1 cellular context compared by ENCODE assay signal in genomic region chr16:66894948-66895696, GRCh38.
TF ChIP-seq lines count a peak whose summit lies in the region.

No MANE protein-coding gene starts in this region.

TF ChIP-seq in HepG2, 621 proteins besides CTCF, POLR2A, EP300 and RAD21 (continues in another document):
- peak; percentile 84; the same call in 1 of the 2 replicates for TF ChIP-seq ZBTB25 (CRISPR knock-in tag; IDR thresholded peaks at IDR 0.05)
- TF ChIP-seq TOE1 (CRISPR knock-in tag; IDR thresholded peaks at IDR 0.05), result no peak
- TF ChIP-seq MTA1 (CRISPR knock-in tag; IDR thresholded peaks at IDR 0.05; ENCODE audit: borderline replicate concordance), result no peak
- no peak for TF ChIP-seq SNRNP70 (IDR thresholded peaks at IDR 0.05; ENCODE audit: low read depth, low read length)
- peak; percentile 73; the same call in 1 of the 2 replicates for TF ChIP-seq ZNF329 (CRISPR knock-in tag; IDR thresholded peaks at IDR 0.05; ENCODE audit: low read depth)
- no peak for TF ChIP-seq MAFF (IDR thresholded peaks at IDR 0.05; ENCODE audit: low read depth, low read length)
- peak; percentile 70 for TF ChIP-seq ZNF777 (CRISPR knock-in tag; IDR thresholded peaks at IDR 0.05)
- 0 out of 2 replicates have a peak, but pooled peaks have one; percentile 12 for TF ChIP-seq SUZ12 (IDR thresholded peaks at IDR 0.05; ENCODE audit: low read depth, low read length)
- TF ChIP-seq ZBTB14 (CRISPR knock-in tag; IDR thresholded peaks at IDR 0.05), result no peak
- no peak for TF ChIP-seq SMARCE1 (IDR thresholded peaks at IDR 0.05; ENCODE audit: borderline replicate concordance)
- TF ChIP-seq, protein P1, sequence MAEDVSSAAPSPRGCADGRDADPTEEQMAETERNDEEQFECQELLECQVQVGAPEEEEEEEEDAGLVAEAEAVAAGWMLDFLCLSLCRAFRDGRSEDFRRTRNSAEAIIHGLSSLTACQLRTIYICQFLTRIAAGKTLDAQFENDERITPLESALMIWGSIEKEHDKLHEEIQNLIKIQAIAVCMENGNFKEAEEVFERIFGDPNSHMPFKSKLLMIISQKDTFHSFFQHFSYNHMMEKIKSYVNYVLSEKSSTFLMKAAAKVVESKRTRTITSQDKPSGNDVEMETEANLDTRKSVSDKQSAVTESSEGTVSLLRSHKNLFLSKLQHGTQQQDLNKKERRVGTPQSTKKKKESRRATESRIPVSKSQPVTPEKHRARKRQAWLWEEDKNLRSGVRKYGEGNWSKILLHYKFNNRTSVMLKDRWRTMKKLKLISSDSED (CRISPR knock-in tag; IDR thresholded peaks at IDR 0.05), result no peak
- TF ChIP-seq HDAC1 (CRISPR knock-in tag; IDR thresholded peaks at IDR 0.05), result 0 out of 2 replicates have a peak, but pooled peaks have one; percentile 28
- no peak for TF ChIP-seq ZFP41 (CRISPR knock-in tag; IDR thresholded peaks at IDR 0.05; ENCODE audit: borderline replicate concordance)
- TF ChIP-seq ZNF720 (CRISPR knock-in tag; IDR thresholded peaks at IDR 0.05), result no peak
- peak; percentile 64 for TF ChIP-seq KMT2B (CRISPR knock-in tag; IDR thresholded peaks at IDR 0.05)
- no peak for TF ChIP-seq ZNF296 (CRISPR knock-in tag; conservative IDR thresholded peaks at IDR 0.05)
- no peak for TF ChIP-seq ZBTB3 (CRISPR knock-in tag; IDR thresholded peaks at IDR 0.05; ENCODE audit: borderline replicate concordance, low read depth)
- no peak for TF ChIP-seq TBL1XR1 (IDR thresholded peaks at IDR 0.05; ENCODE audit: borderline replicate concordance, low read length, partially characterized antibody)
- TF ChIP-seq TRIM24 (CRISPR knock-in tag; IDR thresholded peaks at IDR 0.05), result no peak
- TF ChIP-seq ZNF615 (CRISPR knock-in tag; IDR thresholded peaks at IDR 0.05; ENCODE audit: borderline replicate concordance), result no peak
- no peak for TF ChIP-seq GABPA (IDR thresholded peaks at IDR 0.05; ENCODE audit: low read depth, low read length)
- no peak for TF ChIP-seq GABPA (CRISPR knock-in tag; IDR thresholded peaks at IDR 0.05; ENCODE audit: low read depth)
- TF ChIP-seq RBAK (CRISPR knock-in tag; IDR thresholded peaks at IDR 0.05), result no peak
- TF ChIP-seq ZNF747 (CRISPR knock-in tag; IDR thresholded peaks at IDR 0.05; ENCODE audit: borderline replicate concordance), result no peak
- no peak for TF ChIP-seq PAX8 (CRISPR knock-in tag; IDR thresholded peaks at IDR 0.05; ENCODE audit: borderline replicate concordance)
- no peak for TF ChIP-seq ZHX1 (CRISPR knock-in tag; IDR thresholded peaks at IDR 0.05; ENCODE audit: low read depth)
- no peak for TF ChIP-seq ARNTL (CRISPR knock-in tag; IDR thresholded peaks at IDR 0.05)
- TF ChIP-seq KLF12 (CRISPR knock-in tag; IDR thresholded peaks at IDR 0.05; ENCODE audit: borderline replicate concordance), result no peak
- no peak for TF ChIP-seq ZNF503 (CRISPR knock-in tag; IDR thresholded peaks at IDR 0.05)
- peak; percentile 56 for TF ChIP-seq ZNF605 (CRISPR knock-in tag; IDR thresholded peaks at IDR 0.05)
- TF ChIP-seq ZNF572 (CRISPR knock-in tag; IDR thresholded peaks at IDR 0.05), result peak; percentile 59; the same call in 1 of the 2 replicates
- no peak for TF ChIP-seq MYPOP (CRISPR knock-in tag; IDR thresholded peaks at IDR 0.05)
- TF ChIP-seq ZNF512 (CRISPR knock-in tag; IDR thresholded peaks at IDR 0.05), result no peak
- TF ChIP-seq ZNF639 (CRISPR knock-in tag; conservative IDR thresholded peaks at IDR 0.05), result peak; percentile 52; the same call in 1 of the 2 replicates
- no peak for TF ChIP-seq ZSCAN22 (CRISPR knock-in tag; IDR thresholded peaks at IDR 0.05)
- TF ChIP-seq ZNF280D (CRISPR knock-in tag; IDR thresholded peaks at IDR 0.05), result no peak
- no peak for TF ChIP-seq PBX2 (CRISPR knock-in tag; IDR thresholded peaks at IDR 0.05)
- TF ChIP-seq BORCS8-MEF2B (CRISPR knock-in tag; IDR thresholded peaks at IDR 0.05), result peak; percentile 55; the same call in 1 of the 2 replicates
- TF ChIP-seq ZNF264 (CRISPR knock-in tag; IDR thresholded peaks at IDR 0.05), result no peak
- TF ChIP-seq, protein P2, sequence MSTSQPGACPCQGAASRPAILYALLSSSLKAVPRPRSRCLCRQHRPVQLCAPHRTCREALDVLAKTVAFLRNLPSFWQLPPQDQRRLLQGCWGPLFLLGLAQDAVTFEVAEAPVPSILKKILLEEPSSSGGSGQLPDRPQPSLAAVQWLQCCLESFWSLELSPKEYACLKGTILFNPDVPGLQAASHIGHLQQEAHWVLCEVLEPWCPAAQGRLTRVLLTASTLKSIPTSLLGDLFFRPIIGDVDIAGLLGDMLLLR (CRISPR knock-in tag; IDR thresholded peaks at IDR 0.05), result no peak
- TF ChIP-seq, protein P3, sequence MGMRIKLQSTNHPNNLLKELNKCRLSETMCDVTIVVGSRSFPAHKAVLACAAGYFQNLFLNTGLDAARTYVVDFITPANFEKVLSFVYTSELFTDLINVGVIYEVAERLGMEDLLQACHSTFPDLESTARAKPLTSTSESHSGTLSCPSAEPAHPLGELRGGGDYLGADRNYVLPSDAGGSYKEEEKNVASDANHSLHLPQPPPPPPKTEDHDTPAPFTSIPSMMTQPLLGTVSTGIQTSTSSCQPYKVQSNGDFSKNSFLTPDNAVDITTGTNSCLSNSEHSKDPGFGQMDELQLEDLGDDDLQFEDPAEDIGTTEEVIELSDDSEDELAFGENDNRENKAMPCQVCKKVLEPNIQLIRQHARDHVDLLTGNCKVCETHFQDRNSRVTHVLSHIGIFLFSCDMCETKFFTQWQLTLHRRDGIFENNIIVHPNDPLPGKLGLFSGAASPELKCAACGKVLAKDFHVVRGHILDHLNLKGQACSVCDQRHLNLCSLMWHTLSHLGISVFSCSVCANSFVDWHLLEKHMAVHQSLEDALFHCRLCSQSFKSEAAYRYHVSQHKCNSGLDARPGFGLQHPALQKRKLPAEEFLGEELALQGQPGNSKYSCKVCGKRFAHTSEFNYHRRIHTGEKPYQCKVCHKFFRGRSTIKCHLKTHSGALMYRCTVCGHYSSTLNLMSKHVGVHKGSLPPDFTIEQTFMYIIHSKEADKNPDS (CRISPR knock-in tag; IDR thresholded peaks at IDR 0.05), result no peak
- TF ChIP-seq ZBTB21 (CRISPR knock-in tag; IDR thresholded peaks at IDR 0.05), result no peak
- no peak for TF ChIP-seq ZFP36L1 (CRISPR knock-in tag; IDR thresholded peaks at IDR 0.05)
- no peak for TF ChIP-seq SRSF4 (IDR thresholded peaks at IDR 0.05; ENCODE audit: low read depth, low read length, poor library complexity, severe bottlenecking)
